In genomic region chr11:29306527-29306926, GRCh38 we compare ENCODE assay signal across 19 cellular contexts.
DNase-seq lines count a peak whose midpoint lies in the region; ATAC-seq, FAIRE-seq and TF ChIP-seq lines count a peak whose summit lies in the region.
"Had no signal": no experiment of that assay in that cellular context is flagged by ENCODE, and none has a peak within 500 bp of the region (broad histone marks: within the 10 kb centered on the region; RNA-seq: fewer than 3 reads in every experiment).

No MANE protein-coding gene starts in this region.

- BruUV-seq in endothelial cell of umbilical vein (replicated peaks; lab: Mats Ljungman, UMichigan) = no TSS peak

- H3K9me1 ChIP-seq in endothelial cell of umbilical vein (replicated peaks; ENCODE audit: control insufficient read depth, extremely low read depth, insufficient read depth, low read length) = no peaks in the 10 kb centered on the region

- no peak overlapping the region for H3K27ac Mint-ChIP-seq in stimulated activated naive B cell treated with anti-CD40 and anti-IgM and Interleukin-4, amounts not matched to agents 10 μg/mL and 1 μg/mL and 100 μg/mL, for 72 hours
- no peak overlapping the region for H3K27ac Mint-ChIP-seq in activated CD4-positive, alpha-beta T cell treated with anti-CD3 and anti-CD28 coated beads for 36 hours
- H3K27ac Mint-ChIP-seq: activated CD4-positive, alpha-beta T cell treated with anti-CD3 and anti-CD28 coated beads, Interleukin-2, amount 10 ng/mL, durations not matched to agents 24 days and 14 days; activated T-cell treated with anti-CD3 and anti-CD28 coated beads, Interleukin-2, amount 50 U/mL, for 72 hours; CD4-positive, CD25-positive, alpha-beta regulatory T cell; T-helper 1 cell treated with Interleukin-12 subunit alpha and Interleukin-12 subunit beta and Interleukin-4 antibody, amounts not matched to agents 30 μg/mL and 1 μg/mL, for 36 hours had no signal

- POLR2A ChIA-PET in endothelial cell of umbilical vein (lab: Charles Lee) = no interaction called here
- POLR2A ChIA-PET in activated CD4-positive, alpha-beta T cell treated with anti-CD3 and anti-CD28 coated beads for 36 hours (lab: Charles Lee) = no interaction called here

- CTCF ChIA-PET in endothelial cell of umbilical vein (lab: Charles Lee) = no interaction called here
- CTCF ChIA-PET in activated CD4-positive, alpha-beta T cell treated with anti-CD3 and anti-CD28 coated beads for 36 hours (lab: Charles Lee) = no interaction called here

- H3K27ac ChIP-seq in RWPE2 (ENCODE audit: poor library complexity, severe bottlenecking) (peak overlapping the region; percentile 40), endothelial cell of umbilical vein (ENCODE audit: insufficient read depth, low read depth, low read length) (peak overlapping the region; percentile 50), osteoblast (ENCODE audit: low read depth, low read length) (peak overlapping the region; percentile 53)
- H3K27ac ChIP-seq: adrenal gland had no signal

- H3K9me3 ChIP-seq in RWPE2 (ENCODE audit: severe bottlenecking) = no peaks in the 10 kb centered on the region
- no peaks in the 10 kb centered on the region for H3K9me3 ChIP-seq in endothelial cell of umbilical vein (replicated peaks; ENCODE audit: control insufficient read depth, insufficient read depth, low read length)
- H3K9me3 ChIP-seq in osteoblast (ENCODE audit: low read depth, low read length) = no peaks in the 10 kb centered on the region
- H3K9me3 ChIP-seq: adrenal gland had no signal

- H3K4me1 Mint-ChIP-seq in stimulated activated naive B cell treated with anti-CD40 and anti-IgM and Interleukin-4, amounts not matched to agents 10 μg/mL and 1 μg/mL and 100 μg/mL, for 72 hours = no peaks in the 10 kb centered on the region
- H3K4me1 Mint-ChIP-seq in activated CD4-positive, alpha-beta T cell treated with anti-CD3 and anti-CD28 coated beads for 36 hours = no peaks in the 10 kb centered on the region
- H3K4me1 Mint-ChIP-seq: activated CD4-positive, alpha-beta T cell treated with anti-CD3 and anti-CD28 coated beads, Interleukin-2, amount 10 ng/mL, durations not matched to agents 24 days and 14 days; CD4-positive, CD25-positive, alpha-beta regulatory T cell had no signal

- dilution Hi-C loops in endothelial cell of umbilical vein (cut with MboI; ENCODE audit: extremely low pct_ligation_motif_present, low sequenced_read_pairs) = no loop called here

- ATAC-seq in RWPE2 (ENCODE audit: low read depth) (peak; percentile 65), HG02884 (IDR thresholded peaks at IDR 0.05; ENCODE audit: unreplicated experiment) (no peak)
- ATAC-seq in stimulated activated naive B cell treated with anti-CD40 and anti-IgM and Interleukin-4, amounts not matched to agents 10 μg/mL and 1 μg/mL and 100 μg/mL, for 72 hours (replicated peaks) = no peak
- no peak for ATAC-seq in activated CD4-positive, alpha-beta T cell treated with anti-CD3 and anti-CD28 coated beads for 36 hours
- ATAC-seq: activated T-cell treated with anti-CD3 and anti-CD28 coated beads, Interleukin-2, amount 50 U/mL, for 72 hours; left colon; Panc1 had no signal

- H3K4me1 ChIP-seq in RWPE2 (ENCODE audit: insufficient read depth, poor library complexity, severe bottlenecking) (peaks cover 36% of the 10 kb centered on the region), endothelial cell of umbilical vein (ENCODE audit: control insufficient read depth, extremely low read depth, insufficient read depth, low read length) (peaks cover 15% of the 10 kb centered on the region), osteoblast (ENCODE audit: insufficient read depth, low read length) (peaks cover 34% of the 10 kb centered on the region)
- H3K4me1 ChIP-seq: adrenal gland had no signal

- no peak overlapping the region for H3K4me3 Mint-ChIP-seq in stimulated activated naive B cell treated with anti-CD40 and anti-IgM and Interleukin-4, amounts not matched to agents 10 μg/mL and 1 μg/mL and 100 μg/mL, for 72 hours
- H3K4me3 Mint-ChIP-seq in activated CD4-positive, alpha-beta T cell treated with anti-CD3 and anti-CD28 coated beads for 36 hours = no peak overlapping the region
- H3K4me3 Mint-ChIP-seq: activated CD4-positive, alpha-beta T cell treated with anti-CD3 and anti-CD28 coated beads, Interleukin-2, amount 10 ng/mL, durations not matched to agents 24 days and 14 days; activated T-cell treated with anti-CD3 and anti-CD28 coated beads, Interleukin-2, amount 50 U/mL, for 72 hours; CD4-positive, CD25-positive, alpha-beta regulatory T cell; T-helper 1 cell treated with Interleukin-12 subunit alpha and Interleukin-12 subunit beta and Interleukin-4 antibody, amounts not matched to agents 30 μg/mL and 1 μg/mL, for 36 hours had no signal

- H3K36me3 ChIP-seq in RWPE2 (ENCODE audit: low read depth) (no peaks in the 10 kb centered on the region), endothelial cell of umbilical vein (ENCODE audit: control insufficient read depth in 2 of 2, extremely low read depth in 1 of 2, insufficient read depth in 2 of 2, low read length in 2 of 2) (no peaks in the 10 kb centered on the region), osteoblast (ENCODE audit: insufficient read depth, low read length) (no peaks in the 10 kb centered on the region)
- H3K36me3 ChIP-seq: adrenal gland had no signal

- no peaks in the 10 kb centered on the region for H3K27me3 ChIP-seq in RWPE2 (ENCODE audit: insufficient read depth, poor library complexity, severe bottlenecking)
- H3K27me3 ChIP-seq in endothelial cell of umbilical vein (ENCODE audit: control insufficient read depth in 2 of 2, insufficient read depth in 2 of 2, low read length in 2 of 2) = no peaks in the 10 kb centered on the region
- no peaks in the 10 kb centered on the region for H3K27me3 ChIP-seq in osteoblast (ENCODE audit: insufficient read depth, low read length)
- H3K27me3 ChIP-seq: adrenal gland had no signal

- peak; percentile 72 for FAIRE-seq in endothelial cell of umbilical vein (lab: Jason Lieb, UNC)

- H3K36me3 Mint-ChIP-seq in stimulated activated naive B cell treated with anti-CD40 and anti-IgM and Interleukin-4, amounts not matched to agents 10 μg/mL and 1 μg/mL and 100 μg/mL, for 72 hours = no peaks in the 10 kb centered on the region
- no peaks in the 10 kb centered on the region for H3K36me3 Mint-ChIP-seq in activated CD4-positive, alpha-beta T cell treated with anti-CD3 and anti-CD28 coated beads for 36 hours (ENCODE audit: low read depth)
- H3K36me3 Mint-ChIP-seq: CD4-positive, CD25-positive, alpha-beta regulatory T cell had no signal

- DNase-seq in EL = peak; percentile 97
- DNase-seq in RWPE2 (ENCODE audit: low spot score) = no peak
- peak; percentile 86 for DNase-seq in endothelial cell of umbilical vein (ENCODE audit: low read depth, low spot score)
- no peak for DNase-seq in osteoblast (ENCODE audit: insufficient read length, low spot score, missing footprints)
- no peak for DNase-seq in stimulated activated naive B cell treated with anti-CD40 and anti-IgM and Interleukin-4, amounts not matched to agents 10 μg/mL and 1 μg/mL and 100 μg/mL, for 72 hours
- no peak for DNase-seq in NCI-H2227 treated with DMSO at 0.1 percent for 48 hours (lab: John Stamatoyannopoulos, UW)
- DNase-seq in activated CD4-positive, alpha-beta T cell treated with anti-CD3 and anti-CD28 coated beads for 36 hours = no peak
- DNase-seq: activated CD4-positive, alpha-beta T cell treated with anti-CD3 and anti-CD28 coated beads, Interleukin-2, amount 10 ng/mL, durations not matched to agents 24 days and 14 days; activated T-cell treated with anti-CD3 and anti-CD28 coated beads, Interleukin-2, amount 50 U/mL, for 72 hours; adrenal gland; CD4-positive, CD25-positive, alpha-beta regulatory T cell; head of caudate nucleus; left colon; NCI-H1417 treated with DMSO at 0.1 percent for 48 hours; stimulated activated CD4-positive, alpha-beta T cell treated with anti-CD3 and anti-CD28 coated beads, Interleukin-2, amount 100 ng/mL, for 24 hours; trophoblast cell had no signal

- H2AFZ ChIP-seq in endothelial cell of umbilical vein (ENCODE audit: low read depth, low read length) = no peak overlapping the region
- no peak overlapping the region for H2AFZ ChIP-seq in osteoblast (ENCODE audit: low read length)

- H4K20me1 ChIP-seq in endothelial cell of umbilical vein (replicated peaks; ENCODE audit: control insufficient read depth, extremely low read depth, insufficient read depth, low read length) (no peaks in the 10 kb centered on the region), osteoblast (ENCODE audit: insufficient read depth, low read length) (no peaks in the 10 kb centered on the region)

- no peaks in the 10 kb centered on the region for H3K79me2 ChIP-seq in endothelial cell of umbilical vein (ENCODE audit: control insufficient read depth, insufficient read depth, low read length)
- no peaks in the 10 kb centered on the region for H3K79me2 ChIP-seq in osteoblast (ENCODE audit: insufficient read depth, low read length)

- H3K9me3 Mint-ChIP-seq in stimulated activated naive B cell treated with anti-CD40 and anti-IgM and Interleukin-4, amounts not matched to agents 10 μg/mL and 1 μg/mL and 100 μg/mL, for 72 hours = peaks cover 4 to 9% of the 10 kb centered on the region in 2 donors
- peaks cover 8% of the 10 kb centered on the region for H3K9me3 Mint-ChIP-seq in activated CD4-positive, alpha-beta T cell treated with anti-CD3 and anti-CD28 coated beads for 36 hours (ENCODE audit: low read depth)

- intact Hi-C loops in endothelial cell of umbilical vein (cut with micrococcal nuclease) = no loop called here
- intact Hi-C loops in activated CD4-positive, alpha-beta T cell treated with anti-CD3 and anti-CD28 coated beads for 36 hours (cut with DNase I, micrococcal nuclease) = no loop called here

- TF ChIP-seq POLR2A in endothelial cell of umbilical vein (IDR thresholded peaks at IDR 0.05; ENCODE audit: low read depth, low read length) = no peak

- TF ChIP-seq CTCF in RWPE2 (IDR thresholded peaks at IDR 0.05; ENCODE audit: poor library complexity, severe bottlenecking) (no peak), endothelial cell of umbilical vein (IDR thresholded peaks at IDR 0.05; ENCODE audit: extremely low read depth in 1 of 2, insufficient read depth in 1 of 2, low read depth in 1 of 2, low read length in 2 of 2) (no peak), osteoblast (IDR thresholded peaks at IDR 0.05; ENCODE audit: extremely low read depth, low read depth, low read length) (no peak)

- H3K4me2 ChIP-seq in endothelial cell of umbilical vein (ENCODE audit: insufficient read depth, low read length) = no peak overlapping the region
- no peak overlapping the region for H3K4me2 ChIP-seq in osteoblast (ENCODE audit: insufficient read depth, low read length)

- H3K27me3 Mint-ChIP-seq in stimulated activated naive B cell treated with anti-CD40 and anti-IgM and Interleukin-4, amounts not matched to agents 10 μg/mL and 1 μg/mL and 100 μg/mL, for 72 hours = no peaks in the 10 kb centered on the region
- no peaks in the 10 kb centered on the region for H3K27me3 Mint-ChIP-seq in activated CD4-positive, alpha-beta T cell treated with anti-CD3 and anti-CD28 coated beads for 36 hours
- H3K27me3 Mint-ChIP-seq: activated CD4-positive, alpha-beta T cell treated with anti-CD3 and anti-CD28 coated beads, Interleukin-2, amount 10 ng/mL, durations not matched to agents 24 days and 14 days; CD4-positive, CD25-positive, alpha-beta regulatory T cell had no signal

- H3K4me3 ChIP-seq in RWPE2 (ENCODE audit: severe bottlenecking) (no peak overlapping the region), endothelial cell of umbilical vein (replicated peaks in 1 of 3; ENCODE audit: insufficient read depth in 1 of 3, low read depth in 1 of 3, low read length in 3 of 3) (no peak overlapping the region), osteoblast (ENCODE audit: insufficient read depth, low read length) (no peak overlapping the region)
- H3K4me3 ChIP-seq: adrenal gland had no signal

- H3K9ac ChIP-seq in endothelial cell of umbilical vein (replicated peaks; ENCODE audit: extremely low read depth, insufficient read depth, low read length) = no peak overlapping the region

Comparison
In these comparisons a context has a peak if more than half of its experiments do, and no peak if none do; other contexts are left out.
1. DNase-seq: peak in EL (single experiment) and endothelial cell of umbilical vein (single experiment); none in RWPE2 (single experiment), osteoblast (single experiment), stimulated activated naive B cell treated with anti-CD40 and anti-IgM and Interleukin-4, amounts not matched to agents 10 μg/mL and 1 μg/mL and 100 μg/mL, for 72 hours (single experiment), NCI-H2227 treated with DMSO at 0.1 percent for 48 hours (single experiment) and activated CD4-positive, alpha-beta T cell treated with anti-CD3 and anti-CD28 coated beads for 36 hours (single experiment).
2. Peak in every context shown above with its lines, with median percentiles within 50 percentile points of each other: H3K27ac ChIP-seq.